ENCODE assay signal across 8 cellular contexts in genomic region chr16:87318158-87318644, GRCh38. TPM values are rescaled to one million over a fixed set of nuclear protein-coding genes. Genes with fewer than 3 reads are reported as not detected.
DNase-seq lines count a peak whose midpoint lies in the region; ATAC-seq and TF ChIP-seq lines count a peak whose summit lies in the region.

No MANE protein-coding gene starts in this region.

- ATAC-seq in GM18867 (IDR thresholded peaks at IDR 0.05; ENCODE audit: unreplicated experiment), result no peak

- no peaks in the 10 kb centered on the region; the same call in 1 of the 2 replicates for H3K27me3 ChIP-seq in BLaER1

- H3K9me3 ChIP-seq in BLaER1 (no peaks in the 10 kb centered on the region), KOPT-K1 (ENCODE audit: insufficient read depth, low read length, poor library complexity, severe bottlenecking) (no peaks in the 10 kb centered on the region)

- peak overlapping the region; percentile 98 for H3K9ac ChIP-seq in BLaER1

- H3K4me2 ChIP-seq in BLaER1, result peak overlapping the region; percentile 99

- DNase-seq in choroid plexus epithelial cell (ENCODE audit: low read depth) (peak; percentile 14), myocyte (ENCODE audit: low read depth) (peak; percentile 26), KG1 (lab: John Stamatoyannopoulos, UW) (no peak), epidermal melanocyte (ENCODE audit: insufficient read length, low spot score) (no peak)
- no peak for DNase-seq in stimulated activated CD4-positive, alpha-beta T cell treated with anti-CD3 and anti-CD28 coated beads, Interleukin-4, amount 100 ng/mL, for 4 hours

- H3K36me3 ChIP-seq in BLaER1 (peaks cover 42% of the 10 kb centered on the region), KOPT-K1 (ENCODE audit: insufficient read depth, low read length) (peaks cover 17% of the 10 kb centered on the region)

- peak overlapping the region; percentile 92 for H3K4me3 ChIP-seq in BLaER1
- H3K4me3 ChIP-seq in choroid plexus epithelial cell (ENCODE audit: low read depth, low read length), result peak overlapping the region; percentile 97

- H3K27ac ChIP-seq in BLaER1 (peak overlapping the region; percentile 96), KOPT-K1 (ENCODE audit: low read depth, low read length, poor library complexity, severe bottlenecking) (peak overlapping the region; percentile 92)

- H3K4me1 ChIP-seq in BLaER1, result peaks cover 11% of the 10 kb centered on the region

- TF ChIP-seq CTCF in choroid plexus epithelial cell (conservative IDR thresholded peaks at IDR 0.05; ENCODE audit: low read depth, low read length), result no peak

- peaks cover 16% of the 10 kb centered on the region for H4K20me1 ChIP-seq in BLaER1

RNA-seq across cellular contexts. Expression of gene C16orf95, which starts 1.0 kb away (rescaled TPM):
- total RNA-seq in myocyte, result 2.9 and 4.4 TPM in 2 replicates
- polyA plus RNA-seq in myocyte (2012), result 7.0 TPM

Comparison
In these comparisons a context has a peak if more than half of its experiments do, and no peak if none do; other contexts are left out.
1. DNase-seq: peak in choroid plexus epithelial cell (single experiment) and myocyte (single experiment); none in stimulated activated CD4-positive, alpha-beta T cell treated with anti-CD3 and anti-CD28 coated beads, Interleukin-4, amount 100 ng/mL, for 4 hours (0 of 2), KG1 (single experiment) and epidermal melanocyte (single experiment).